ENCODE assay signal across 8 cellular contexts in genomic region chr11:17206448-17206847, GRCh38. TPM values are rescaled to one million over a fixed set of nuclear protein-coding genes. Genes with fewer than 3 reads are reported as not detected.
A peak's percentile ranks its signal among the peaks of the same experiment; 100 is the strongest.
DNase-seq lines count a peak whose midpoint lies in the region; ATAC-seq and TF ChIP-seq lines count a peak whose summit lies in the region.
"Had no signal": no experiment of that assay in that cellular context is flagged by ENCODE, and none has a peak within 500 bp of the region (broad histone marks: within the 10 kb centered on the region; RNA-seq: fewer than 3 reads in every experiment).

No MANE protein-coding gene starts in this region.

- POLR2A ChIA-PET in activated CD8-positive, alpha-beta T cell treated with anti-CD3 and anti-CD28 coated beads for 36 hours (lab: Charles Lee), result interaction anchor here (1.9 to 2.0 kb wide), 2 partner anchors 9 to 70 kb away, joined by 5 to 12 read pairs; partner anchors contain the start of gene NUCB2

- H3K4me3 ChIP-seq in iPS-15b (ENCODE audit: low read depth, low read length), result peak overlapping the region; percentile 90

- H3K27me3 Mint-ChIP-seq in HFFc6 (ENCODE audit: insufficient read depth), result no peaks in the 10 kb centered on the region; the same call in 1 of the 2 replicates
- no peaks in the 10 kb centered on the region for H3K27me3 Mint-ChIP-seq in activated CD8-positive, alpha-beta T cell treated with anti-CD3 and anti-CD28 coated beads for 36 hours

- no peaks in the 10 kb centered on the region for H3K27me3 ChIP-seq in iPS-15b (ENCODE audit: control insufficient read depth, insufficient read depth, low read length)

- TF ChIP-seq CTCF in HFFc6 (IDR thresholded peaks at IDR 0.05), result no peak
- TF ChIP-seq CTCF in activated CD8-positive, alpha-beta T cell treated with anti-CD3 and anti-CD28 coated beads for 36 hours (IDR thresholded peaks at IDR 0.05), result no peak

- intact Hi-C loops in activated CD8-positive, alpha-beta T cell treated with anti-CD3 and anti-CD28 coated beads for 36 hours (cut with micrococcal nuclease), result loop anchor here (10.0 kb wide), 1 partner anchor 122 kb away; no protein-coding TSS in a partner anchor

- no peak overlapping the region for H3K9ac ChIP-seq in iPS-15b (ENCODE audit: low read depth, low read length)

- H3K4me1 ChIP-seq in iPS-15b (ENCODE audit: control insufficient read depth, insufficient read depth, low read length), result peaks cover 4% of the 10 kb centered on the region

- CTCF ChIA-PET in activated CD8-positive, alpha-beta T cell treated with anti-CD3 and anti-CD28 coated beads for 36 hours (lab: Charles Lee), result interaction anchor here (0.6 to 0.7 kb wide), 2 partner anchors 128 to 178 kb away, joined by 3 read pairs; no protein-coding TSS in a partner anchor

- peak overlapping the region; percentile 93 for H3K27ac Mint-ChIP-seq in HFFc6
- H3K27ac Mint-ChIP-seq in activated CD8-positive, alpha-beta T cell treated with anti-CD3 and anti-CD28 coated beads for 36 hours, result peak overlapping the region; percentile 28
- peak overlapping the region; percentile 96 for H3K27ac Mint-ChIP-seq in stimulated activated effector memory CD8-positive, alpha-beta T cell treated with anti-CD3 and anti-CD28 coated beads, Interleukin-12 subunit alpha, Interleukin-12 subunit beta, amount 100 ng/mL, for 72 hours

- H3K4me1 Mint-ChIP-seq in HFFc6 (ENCODE audit: low read depth), result peaks cover 46% of the 10 kb centered on the region
- peaks cover 46% of the 10 kb centered on the region for H3K4me1 Mint-ChIP-seq in activated CD8-positive, alpha-beta T cell treated with anti-CD3 and anti-CD28 coated beads for 36 hours (ENCODE audit: low read depth)
- H3K4me1 Mint-ChIP-seq in stimulated activated effector memory CD8-positive, alpha-beta T cell treated with anti-CD3 and anti-CD28 coated beads, Interleukin-12 subunit alpha, Interleukin-12 subunit beta, amount 100 ng/mL, for 72 hours, result peaks cover 43% of the 10 kb centered on the region

- DNase-seq in HFFc6 (no peak), GM03348 (ENCODE audit: low spot score) (no peak), putamen (ENCODE audit: low spot score) (no peak)
- DNase-seq in activated CD8-positive, alpha-beta T cell treated with anti-CD3 and anti-CD28 coated beads for 36 hours, result no peak
- no peak for DNase-seq in stimulated activated effector memory CD8-positive, alpha-beta T cell treated with anti-CD3 and anti-CD28 coated beads, Interleukin-12 subunit alpha, Interleukin-12 subunit beta, amount 100 ng/mL, for 72 hours (ENCODE audit: low spot score in 2 of 2)
- DNase-seq: SHP77 had no signal

- H3K4me3 Mint-ChIP-seq in HFFc6, result peak overlapping the region; percentile 99
- peak overlapping the region; percentile 82 for H3K4me3 Mint-ChIP-seq in activated CD8-positive, alpha-beta T cell treated with anti-CD3 and anti-CD28 coated beads for 36 hours
- peak overlapping the region; percentile 91 for H3K4me3 Mint-ChIP-seq in stimulated activated effector memory CD8-positive, alpha-beta T cell treated with anti-CD3 and anti-CD28 coated beads, Interleukin-12 subunit alpha, Interleukin-12 subunit beta, amount 100 ng/mL, for 72 hours

- ATAC-seq in activated CD8-positive, alpha-beta T cell treated with anti-CD3 and anti-CD28 coated beads for 36 hours, result no peak
- no peak for ATAC-seq in stimulated activated effector memory CD8-positive, alpha-beta T cell treated with anti-CD3 and anti-CD28 coated beads, Interleukin-12 subunit alpha, Interleukin-12 subunit beta, amount 100 ng/mL, for 72 hours
- ATAC-seq in GM18870 (IDR thresholded peaks at IDR 0.05; ENCODE audit: unreplicated experiment), result no peak

- H3K36me3 ChIP-seq in iPS-15b (ENCODE audit: control insufficient read depth, insufficient read depth, low read length), result no peaks in the 10 kb centered on the region

- no peaks in the 10 kb centered on the region for H3K9me3 ChIP-seq in iPS-15b (ENCODE audit: control insufficient read depth, insufficient read depth, low read length)

- no peaks in the 10 kb centered on the region for H3K9me3 Mint-ChIP-seq in HFFc6
- H3K9me3 Mint-ChIP-seq in activated CD8-positive, alpha-beta T cell treated with anti-CD3 and anti-CD28 coated beads for 36 hours, result no peaks in the 10 kb centered on the region
- no peaks in the 10 kb centered on the region for H3K9me3 Mint-ChIP-seq in stimulated activated effector memory CD8-positive, alpha-beta T cell treated with anti-CD3 and anti-CD28 coated beads, Interleukin-12 subunit alpha, Interleukin-12 subunit beta, amount 100 ng/mL, for 72 hours

- peaks cover 4% of the 10 kb centered on the region; the same call in 1 of the 2 replicates for H3K36me3 Mint-ChIP-seq in HFFc6 (ENCODE audit: low read depth)
- H3K36me3 Mint-ChIP-seq in activated CD8-positive, alpha-beta T cell treated with anti-CD3 and anti-CD28 coated beads for 36 hours (ENCODE audit: low read depth), result peaks cover 10% of the 10 kb centered on the region
- H3K36me3 Mint-ChIP-seq in stimulated activated effector memory CD8-positive, alpha-beta T cell treated with anti-CD3 and anti-CD28 coated beads, Interleukin-12 subunit alpha, Interleukin-12 subunit beta, amount 100 ng/mL, for 72 hours, result peaks cover 25% of the 10 kb centered on the region

RNA-seq across cellular contexts. Expression of gene PIK3C2A, which starts 1.3 kb away (rescaled TPM):
- total RNA-seq in HFFc6 (2021; fragmentation: NEBNext Ultra II Directional; extraction: Animal tissue kit (Norgen Biotek cat#: 25700)), result 10 to 100 TPM; 52.7 to 60.7 (median 57.6) TPM
- 10 to 100 TPM; 24.1 to 29.3 TPM for total RNA-seq in activated CD8-positive, alpha-beta T cell treated with anti-CD3 and anti-CD28 coated beads for 36 hours

Comparison
In these comparisons a context has a peak if more than half of its experiments do, and no peak if none do; other contexts are left out.
1. H3K27ac Mint-ChIP-seq: peak in every context shown above with its lines; median percentile 96 in stimulated activated effector memory CD8-positive, alpha-beta T cell treated with anti-CD3 and anti-CD28 coated beads, Interleukin-12 subunit alpha, Interleukin-12 subunit beta, amount 100 ng/mL, for 72 hours; 93 in HFFc6; 28 in activated CD8-positive, alpha-beta T cell treated with anti-CD3 and anti-CD28 coated beads for 36 hours.